Comparison of ENCODE assay signal across 20 cellular contexts in the genomic region with DNA sequence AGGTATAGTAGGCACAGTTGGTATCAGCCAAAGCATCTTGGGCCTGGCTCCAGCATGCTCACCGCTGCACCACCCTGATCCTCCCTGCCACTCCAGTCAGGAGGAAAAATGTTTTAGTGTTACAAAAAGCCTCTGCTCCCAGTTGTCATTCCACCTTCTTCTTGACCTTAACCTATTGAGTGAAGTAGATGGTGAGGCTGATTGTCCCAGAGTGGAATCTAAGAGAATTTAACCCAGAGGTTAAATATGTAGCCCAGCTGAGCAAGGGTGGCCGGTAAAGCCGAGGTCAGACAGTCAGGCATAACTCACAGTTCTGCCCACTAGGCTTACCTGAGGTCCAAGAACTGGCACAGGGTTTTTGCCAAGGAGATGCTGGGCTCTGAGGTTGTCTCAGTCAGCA. TPM values are rescaled to one million over a fixed set of nuclear protein-coding genes. Genes with fewer than 3 reads are reported as not detected.
DNase-seq lines count a peak whose midpoint lies in the region; ATAC-seq and TF ChIP-seq lines count a peak whose summit lies in the region.
"Had no signal": no experiment of that assay in that cellular context is flagged by ENCODE, and none has a peak within 500 bp of the region (broad histone marks: within the 10 kb centered on the region; RNA-seq: fewer than 3 reads in every experiment).

No MANE protein-coding gene starts in this region.

- POLR2A ChIA-PET in activated CD8-positive, alpha-beta T cell treated with anti-CD3 and anti-CD28 coated beads, Interleukin-2, amount 10 ng/mL, durations not matched to agents 7 days and 5 days (lab: Charles Lee), result interaction anchor here (1.5 kb wide), 1 partner anchor 31 kb away, joined by 4 read pairs; the partner anchor contains the start of gene TNIK

- H4K20me1 ChIP-seq in DND-41 (ENCODE audit: insufficient read depth, low read length), result no peaks in the 10 kb centered on the region

- ATAC-seq in DND-41 (ENCODE audit: insufficient read depth, low read depth), result no peak
- no peak for ATAC-seq in activated CD8-positive, alpha-beta T cell treated with anti-CD3 and anti-CD28 coated beads, Interleukin-2, amount 10 ng/mL, durations not matched to agents 7 days and 5 days
- no peak for ATAC-seq in naive B cell (ENCODE audit: low read depth in 2 of 2)
- no peak for ATAC-seq in GM18870 (IDR thresholded peaks at IDR 0.05; ENCODE audit: unreplicated experiment)
- ATAC-seq: left lung, psoas muscle had no signal

- H3K4me1 ChIP-seq in DND-41 (ENCODE audit: insufficient read depth, low read length), result no peaks in the 10 kb centered on the region
- H3K4me1 ChIP-seq: psoas muscle, vagina had no signal

- peak overlapping the region; percentile 26; the same call in 1 of the 2 replicates for H2AFZ ChIP-seq in DND-41 (ENCODE audit: low read depth, low read length)

- no peaks in the 10 kb centered on the region for H3K79me2 ChIP-seq in DND-41 (ENCODE audit: insufficient read depth, low read length)

- no peak for TF ChIP-seq CTCF in DND-41 (IDR thresholded peaks at IDR 0.05; ENCODE audit: borderline replicate concordance, extremely low read depth, low read length, poor library complexity, severe bottlenecking)

- H3K27ac ChIP-seq in DND-41 (ENCODE audit: low read length), result no peak overlapping the region
- H3K27ac ChIP-seq: left lung, psoas muscle, vagina had no signal

- no peaks in the 10 kb centered on the region for H3K9me3 ChIP-seq in DND-41 (ENCODE audit: insufficient read depth, low read length, severe bottlenecking)
- H3K9me3 ChIP-seq: left lung, psoas muscle, vagina had no signal

- H3K36me3 Mint-ChIP-seq in activated CD4-positive, alpha-beta T cell treated with anti-CD3 and anti-CD28 coated beads, Interleukin-2, amount 10 ng/mL, durations not matched to agents 24 days and 14 days (ENCODE audit: low read depth), result no peaks in the 10 kb centered on the region
- H3K36me3 Mint-ChIP-seq in activated CD8-positive, alpha-beta T cell treated with anti-CD3 and anti-CD28 coated beads, Interleukin-2, amount 10 ng/mL, durations not matched to agents 7 days and 5 days (ENCODE audit: low read depth), result peaks cover 15% of the 10 kb centered on the region
- no peaks in the 10 kb centered on the region for H3K36me3 Mint-ChIP-seq in naive B cell

- H3K9ac ChIP-seq in DND-41 (ENCODE audit: low read depth, low read length), result no peak overlapping the region

- no peak overlapping the region for H3K4me3 ChIP-seq in DND-41 (ENCODE audit: low read depth in 1 of 2, low read length in 2 of 2)
- H3K4me3 ChIP-seq: left lung, psoas muscle, skin epidermis, vagina had no signal

- no peaks in the 10 kb centered on the region for H3K36me3 ChIP-seq in DND-41 (ENCODE audit: insufficient read depth, low read length)
- H3K36me3 ChIP-seq: left lung, vagina had no signal

- no peaks in the 10 kb centered on the region for H3K27me3 Mint-ChIP-seq in activated CD4-positive, alpha-beta T cell treated with anti-CD3 and anti-CD28 coated beads, Interleukin-2, amount 10 ng/mL, durations not matched to agents 24 days and 14 days
- no peaks in the 10 kb centered on the region for H3K27me3 Mint-ChIP-seq in activated CD8-positive, alpha-beta T cell treated with anti-CD3 and anti-CD28 coated beads, Interleukin-2, amount 10 ng/mL, durations not matched to agents 7 days and 5 days (ENCODE audit: low read depth)
- H3K27me3 Mint-ChIP-seq in naive B cell, result no peaks in the 10 kb centered on the region

- no peak for DNase-seq in activated CD4-positive, alpha-beta T cell treated with anti-CD3 and anti-CD28 coated beads, Interleukin-2, amount 10 ng/mL, durations not matched to agents 24 days and 14 days
- DNase-seq in activated CD4-positive, alpha-beta T cell treated with anti-CD3 and anti-CD28 coated beads for 1 hour, result no peak
- DNase-seq in DND-41, result no peak
- DNase-seq in activated CD8-positive, alpha-beta T cell treated with anti-CD3 and anti-CD28 coated beads, Interleukin-2, amount 10 ng/mL, durations not matched to agents 7 days and 5 days, result no peak
- no peak for DNase-seq in naive B cell
- DNase-seq in KG1 (lab: John Stamatoyannopoulos, UW), result no peak
- DNase-seq in amygdala (lab: John Stamatoyannopoulos, UW), result no peak
- DNase-seq: DMS79; head of caudate nucleus; Karpas-422; left lung; NCI-H1092 treated with DMSO at 0.1 percent for 48 hours; NCI-H510A; psoas muscle; stimulated activated CD4-positive, alpha-beta T cell treated with anti-CD3 and anti-CD28 coated beads, Interleukin-4, amount 100 ng/mL, for 24 hours; substantia nigra; SW 1271 had no signal

- H3K4me3 Mint-ChIP-seq in activated CD4-positive, alpha-beta T cell treated with anti-CD3 and anti-CD28 coated beads, Interleukin-2, amount 10 ng/mL, durations not matched to agents 24 days and 14 days, result peak overlapping the region; percentile 65
- peak overlapping the region; percentile 64 for H3K4me3 Mint-ChIP-seq in activated CD8-positive, alpha-beta T cell treated with anti-CD3 and anti-CD28 coated beads, Interleukin-2, amount 10 ng/mL, durations not matched to agents 7 days and 5 days
- H3K4me3 Mint-ChIP-seq in naive B cell, result peak overlapping the region in 6 of 8 donors; percentile 42 to 85 (median 63)

- intact Hi-C loops in activated CD4-positive, alpha-beta T cell treated with anti-CD3 and anti-CD28 coated beads, Interleukin-2, amount 10 ng/mL, durations not matched to agents 24 days and 14 days (cut with micrococcal nuclease), result loop anchor here (1.0 to 5.0 kb wide), 4 partner anchors 31 to 324 kb away; partner anchors contain the start of gene TNIK

- peak overlapping the region; percentile 80 for H3K27ac Mint-ChIP-seq in activated CD4-positive, alpha-beta T cell treated with anti-CD3 and anti-CD28 coated beads, Interleukin-2, amount 10 ng/mL, durations not matched to agents 24 days and 14 days
- H3K27ac Mint-ChIP-seq in activated CD8-positive, alpha-beta T cell treated with anti-CD3 and anti-CD28 coated beads, Interleukin-2, amount 10 ng/mL, durations not matched to agents 7 days and 5 days, result peak overlapping the region; percentile 81
- peak overlapping the region in 1 of 6 donors; percentile 60 for H3K27ac Mint-ChIP-seq in naive B cell

- peaks cover 50% of the 10 kb centered on the region for H3K4me1 Mint-ChIP-seq in activated CD4-positive, alpha-beta T cell treated with anti-CD3 and anti-CD28 coated beads, Interleukin-2, amount 10 ng/mL, durations not matched to agents 24 days and 14 days
- H3K4me1 Mint-ChIP-seq in activated CD8-positive, alpha-beta T cell treated with anti-CD3 and anti-CD28 coated beads, Interleukin-2, amount 10 ng/mL, durations not matched to agents 7 days and 5 days (ENCODE audit: low read depth), result peaks cover 45% of the 10 kb centered on the region
- peaks cover 6 to 12% (median 8%) of the 10 kb centered on the region in 3 donors for H3K4me1 Mint-ChIP-seq in naive B cell

- CTCF ChIA-PET in activated CD8-positive, alpha-beta T cell treated with anti-CD3 and anti-CD28 coated beads, Interleukin-2, amount 10 ng/mL, durations not matched to agents 7 days and 5 days (lab: Charles Lee), result interaction anchor here (0.6 to 2.0 kb wide), 3 partner anchors 11 to 146 kb away, joined by 3 to 7 read pairs (median 7); partner anchors contain the start of gene TNIK

- H3K4me2 ChIP-seq in DND-41 (ENCODE audit: insufficient read depth, low read length), result no peak overlapping the region

- no peaks in the 10 kb centered on the region for H3K27me3 ChIP-seq in DND-41 (ENCODE audit: insufficient read depth, low read length, poor library complexity)
- H3K27me3 ChIP-seq: left lung, vagina had no signal

- H3K9me3 Mint-ChIP-seq in activated CD4-positive, alpha-beta T cell treated with anti-CD3 and anti-CD28 coated beads, Interleukin-2, amount 10 ng/mL, durations not matched to agents 24 days and 14 days, result peaks cover 19% of the 10 kb centered on the region
- peaks cover 4% of the 10 kb centered on the region for H3K9me3 Mint-ChIP-seq in activated CD8-positive, alpha-beta T cell treated with anti-CD3 and anti-CD28 coated beads, Interleukin-2, amount 10 ng/mL, durations not matched to agents 7 days and 5 days (ENCODE audit: insufficient read depth)
- H3K9me3 Mint-ChIP-seq in naive B cell, result no peaks in the 10 kb centered on the region

RNA-seq across cellular contexts. Expression of gene TNIK, which starts 30.7 kb away (rescaled TPM):
- 24.5 and 27.4 TPM in 2 replicates for total RNA-seq in activated CD4-positive, alpha-beta T cell treated with anti-CD3 and anti-CD28 coated beads, Interleukin-2, amount 10 ng/mL, durations not matched to agents 24 days and 14 days
- total RNA-seq in activated CD8-positive, alpha-beta T cell treated with anti-CD3 and anti-CD28 coated beads, Interleukin-2, amount 10 ng/mL, durations not matched to agents 7 days and 5 days, result 10 to 100 TPM; 32.1 to 39.2 TPM
- polyA plus RNA-seq in naive B cell (ENCODE audit: low read depth in 6 of 6), result 1 to 10 TPM in 3 of 6 donors, under 1 TPM in 2, not detected in 1; 0.58 to 1.8 (median 1.1) TPM
